In genomic region chr15:42590619-42591237, GRCh38 we compare ENCODE assay signal across 1 cellular context.
TF ChIP-seq lines count a peak whose summit lies in the region.

No MANE protein-coding gene starts in this region.

TF ChIP-seq in GM23338, 12 proteins besides CTCF, POLR2A, EP300 and RAD21 (continued from another document):
- TF ChIP-seq ZNF462 (CRISPR knock-in tag; IDR thresholded peaks at IDR 0.05) (no peak), ZNF331 (CRISPR knock-in tag; IDR thresholded peaks at IDR 0.05; ENCODE audit: low read depth) (no peak), JUNB (IDR thresholded peaks at IDR 0.05; ENCODE audit: unreplicated experiment) (no peak), NANOG (IDR thresholded peaks at IDR 0.05; ENCODE audit: borderline replicate concordance) (no peak), CREB1 (CRISPR knock-in tag; IDR thresholded peaks at IDR 0.05; ENCODE audit: low read depth) (no peak)
